ENCODE assay signal across 20 cellular contexts in the genomic region with DNA sequence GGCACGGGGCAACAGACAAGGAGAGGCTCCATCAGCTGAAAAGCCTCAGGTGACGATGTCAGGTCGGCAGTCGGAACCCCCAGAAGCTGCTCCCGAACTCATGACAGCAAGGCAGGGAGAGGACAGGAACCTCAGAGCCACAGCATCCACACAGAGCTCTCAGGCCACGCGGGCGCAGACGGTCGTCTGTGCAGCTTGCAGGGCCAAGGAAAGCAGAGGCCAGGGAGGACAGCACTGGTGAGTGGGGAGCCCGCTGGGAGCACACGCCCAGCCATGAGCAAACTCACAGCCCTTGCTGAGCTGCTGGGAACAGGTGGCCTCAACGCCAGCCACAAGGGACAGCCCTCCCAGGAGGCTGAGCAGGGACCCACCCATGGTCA.
DNase-seq lines count a peak whose midpoint lies in the region; ATAC-seq and TF ChIP-seq lines count a peak whose summit lies in the region.
"Had no signal": no experiment of that assay in that cellular context is flagged by ENCODE, and none has a peak within 500 bp of the region (broad histone marks: within the 10 kb centered on the region; RNA-seq: fewer than 3 reads in every experiment).

No MANE protein-coding gene starts in this region.

- H3K4me3 ChIP-seq in hepatocyte (no peak overlapping the region), mammary epithelial cell (replicated peaks in 1 of 3; ENCODE audit: insufficient read depth in 1 of 3, low read depth in 2 of 3, low read length in 3 of 3) (no peak overlapping the region)

- H3K27me3 Mint-ChIP-seq in T-helper 1 cell treated with Interleukin-12 subunit alpha and Interleukin-12 subunit beta and Interleukin-4 antibody, amounts not matched to agents 30 μg/mL and 1 μg/mL, for 36 hours (ENCODE audit: low read depth) = no peaks in the 10 kb centered on the region
- no peaks in the 10 kb centered on the region for H3K27me3 Mint-ChIP-seq in T-helper 17 cell
- H3K27me3 Mint-ChIP-seq in stimulated activated naive B cell treated with anti-CD40 and anti-IgM and Interleukin-4, amounts not matched to agents 10 μg/mL and 1 μg/mL and 100 μg/mL, for 72 hours = no peaks in the 10 kb centered on the region
- H3K27me3 Mint-ChIP-seq in MCF 10A (ENCODE audit: insufficient read depth, unreplicated experiment) = no peaks in the 10 kb centered on the region
- H3K27me3 Mint-ChIP-seq: CD4-positive, CD25-positive, alpha-beta regulatory T cell had no signal

- H3K27me3 ChIP-seq in hepatocyte = no peaks in the 10 kb centered on the region
- H3K27me3 ChIP-seq in mammary epithelial cell (ENCODE audit: insufficient read depth, low read length) = no peaks in the 10 kb centered on the region

- no peak overlapping the region for H3K4me3 Mint-ChIP-seq in T-helper 1 cell treated with Interleukin-12 subunit alpha and Interleukin-12 subunit beta and Interleukin-4 antibody, amounts not matched to agents 30 μg/mL and 1 μg/mL, for 36 hours
- H3K4me3 Mint-ChIP-seq in T-helper 17 cell (no peak overlapping the region), MCF 10A (ENCODE audit: unreplicated experiment) (no peak overlapping the region)
- H3K4me3 Mint-ChIP-seq in stimulated activated naive B cell treated with anti-CD40 and anti-IgM and Interleukin-4, amounts not matched to agents 10 μg/mL and 1 μg/mL and 100 μg/mL, for 72 hours = no peak overlapping the region
- H3K4me3 Mint-ChIP-seq: CD4-positive, CD25-positive, alpha-beta regulatory T cell had no signal

- no peak for TF ChIP-seq CTCF in hepatocyte (IDR thresholded peaks at IDR 0.05; ENCODE audit: poor library complexity)
- no peak for TF ChIP-seq CTCF in MCF 10A (IDR thresholded peaks at IDR 0.05; ENCODE audit: unreplicated experiment)
- no peak for TF ChIP-seq CTCF in mammary epithelial cell (conservative IDR thresholded peaks at IDR 0.05 in 1 of 2, IDR thresholded peaks at IDR 0.05 in 1 of 2; ENCODE audit: extremely low read depth in 1 of 2, insufficient read depth in 1 of 2, low read depth in 1 of 2, low read length in 2 of 2)

- ATAC-seq in T-helper 17 cell = no peak
- no peak for ATAC-seq in stimulated activated naive B cell treated with anti-CD40 and anti-IgM and Interleukin-4, amounts not matched to agents 10 μg/mL and 1 μg/mL and 100 μg/mL, for 72 hours (replicated peaks)

- 95% methylated on average over 13 of the region's 13 CpGs for WGBS in hepatocyte (ENCODE audit: low lambda C conversion rate, missing lambda C conversion rate)
- WGBS in mammary epithelial cell (ENCODE audit: low coverage, missing lambda C conversion rate) = 100% methylated on average over 3 of the region's 13 CpGs

- no peak overlapping the region for H3K9ac ChIP-seq in mammary epithelial cell (ENCODE audit: insufficient read depth, low read length)

- BruUV-seq in MCF 10A (replicated peaks; lab: Mats Ljungman, UMichigan) = no TSS peak
- no TSS peak for BruUV-seq in mammary epithelial cell (replicated peaks; lab: Mats Ljungman, UMichigan)

- in situ Hi-C loops in mammary epithelial cell (cut with MboI; ENCODE audit: low sequenced_read_pairs in 2 of 2) = no loop called here

- no peaks in the 10 kb centered on the region for H4K20me1 ChIP-seq in hepatocyte (ENCODE audit: insufficient read depth, poor library complexity, severe bottlenecking)
- H4K20me1 ChIP-seq in mammary epithelial cell (ENCODE audit: insufficient read depth, low read length) = no peaks in the 10 kb centered on the region

- H3K4me1 ChIP-seq in hepatocyte (ENCODE audit: insufficient read depth) (no peaks in the 10 kb centered on the region), mammary epithelial cell (ENCODE audit: insufficient read depth, low read length) (no peaks in the 10 kb centered on the region)

- peaks cover 4% of the 10 kb centered on the region for H3K36me3 Mint-ChIP-seq in T-helper 1 cell treated with Interleukin-12 subunit alpha and Interleukin-12 subunit beta and Interleukin-4 antibody, amounts not matched to agents 30 μg/mL and 1 μg/mL, for 36 hours (ENCODE audit: low read depth)
- H3K36me3 Mint-ChIP-seq in T-helper 17 cell (ENCODE audit: low read depth) (peaks cover 8% of the 10 kb centered on the region), MCF 10A (ENCODE audit: insufficient read depth, unreplicated experiment) (peaks cover 6% of the 10 kb centered on the region)
- peaks cover 32 to 52% of the 10 kb centered on the region in 2 donors for H3K36me3 Mint-ChIP-seq in stimulated activated naive B cell treated with anti-CD40 and anti-IgM and Interleukin-4, amounts not matched to agents 10 μg/mL and 1 μg/mL and 100 μg/mL, for 72 hours

- DNase-seq in T-helper 1 cell = no peak
- no peak for DNase-seq in T-helper 17 cell
- DNase-seq in hepatocyte (ENCODE audit: low spot score) = no peak
- no peak for DNase-seq in stimulated activated naive B cell treated with anti-CD40 and anti-IgM and Interleukin-4, amounts not matched to agents 10 μg/mL and 1 μg/mL and 100 μg/mL, for 72 hours
- no peak for DNase-seq in NCI-H2029 (lab: John Stamatoyannopoulos, UW)
- DNase-seq in MCF 10A (ENCODE audit: unreplicated experiment) = no peak
- DNase-seq in mammary epithelial cell = no peak
- DNase-seq: 8988T; CD4-positive, CD25-positive, alpha-beta regulatory T cell; COR-L47; GOT3; KG1; NCI-H1417; NCI-H187 treated with DMSO at 0.1 percent for 48 hours; NCI-H226; NCI-H524; PC-3; RPMI8226; SHP77 treated with DMSO at 0.1 percent for 48 hours had no signal

- no peaks in the 10 kb centered on the region for H3K9me3 Mint-ChIP-seq in T-helper 1 cell treated with Interleukin-12 subunit alpha and Interleukin-12 subunit beta and Interleukin-4 antibody, amounts not matched to agents 30 μg/mL and 1 μg/mL, for 36 hours
- H3K9me3 Mint-ChIP-seq in stimulated activated naive B cell treated with anti-CD40 and anti-IgM and Interleukin-4, amounts not matched to agents 10 μg/mL and 1 μg/mL and 100 μg/mL, for 72 hours = no peaks in the 10 kb centered on the region
- H3K9me3 Mint-ChIP-seq in MCF 10A (ENCODE audit: unreplicated experiment) = no peaks in the 10 kb centered on the region
- H3K9me3 Mint-ChIP-seq: CD4-positive, CD25-positive, alpha-beta regulatory T cell had no signal

- POLR2A ChIA-PET in MCF 10A (lab: Yijun Ruan, JAX) = no interaction called here

- H3K4me2 ChIP-seq in hepatocyte (no peak overlapping the region), mammary epithelial cell (ENCODE audit: insufficient read depth, low read depth, low read length) (no peak overlapping the region)

- no peaks in the 10 kb centered on the region for H3K36me3 ChIP-seq in hepatocyte (replicated peaks; ENCODE audit: insufficient read depth, low read depth)
- H3K36me3 ChIP-seq in mammary epithelial cell (ENCODE audit: insufficient read depth, low read length) = no peaks in the 10 kb centered on the region

- dilution Hi-C loops in mammary epithelial cell (cut with HindIII; ENCODE audit: low sequenced_read_pairs) = loop anchor here (10.0 kb wide), 2 partner anchors 69 to 101 kb away; no protein-coding TSS in a partner anchor

- H3K9me3 ChIP-seq in T-helper 17 cell (ENCODE audit: control insufficient read depth, low read length, poor library complexity, severe bottlenecking) = no peaks in the 10 kb centered on the region
- H3K9me3 ChIP-seq in hepatocyte (ENCODE audit: low read depth) = no peaks in the 10 kb centered on the region
- no peaks in the 10 kb centered on the region for H3K9me3 ChIP-seq in mammary epithelial cell (replicated peaks; ENCODE audit: insufficient read depth, low read length)

- H2AFZ ChIP-seq in hepatocyte = no peak overlapping the region
- H2AFZ ChIP-seq in mammary epithelial cell (ENCODE audit: low read depth, low read length) = no peak overlapping the region

- H3K79me2 ChIP-seq in hepatocyte = no peaks in the 10 kb centered on the region
- H3K79me2 ChIP-seq in mammary epithelial cell (ENCODE audit: insufficient read depth, low read length) = no peaks in the 10 kb centered on the region

- peak overlapping the region; percentile 60 for H3K27ac ChIP-seq in hepatocyte
- no peak overlapping the region for H3K27ac ChIP-seq in mammary epithelial cell (ENCODE audit: insufficient read depth, low read depth, low read length)

- CTCF ChIA-PET in MCF 10A (lab: Yijun Ruan, JAX) = no interaction called here
- CTCF ChIA-PET in mammary epithelial cell (lab: Charles Lee; ENCODE audit: low non-redundant PET) = no interaction called here

- H3K27ac Mint-ChIP-seq in T-helper 1 cell treated with Interleukin-12 subunit alpha and Interleukin-12 subunit beta and Interleukin-4 antibody, amounts not matched to agents 30 μg/mL and 1 μg/mL, for 36 hours = peak overlapping the region; percentile 27
- H3K27ac Mint-ChIP-seq in T-helper 17 cell (peak overlapping the region; percentile 84), MCF 10A (ENCODE audit: low read depth, unreplicated experiment) (no peak overlapping the region)
- H3K27ac Mint-ChIP-seq in stimulated activated naive B cell treated with anti-CD40 and anti-IgM and Interleukin-4, amounts not matched to agents 10 μg/mL and 1 μg/mL and 100 μg/mL, for 72 hours = peak overlapping the region; percentile 42

- intact Hi-C loops in MCF 10A (cut with micrococcal nuclease) = no loop called here
- intact Hi-C loops in mammary epithelial cell (cut with micrococcal nuclease) = no loop called here

- H3K4me1 Mint-ChIP-seq in T-helper 1 cell treated with Interleukin-12 subunit alpha and Interleukin-12 subunit beta and Interleukin-4 antibody, amounts not matched to agents 30 μg/mL and 1 μg/mL, for 36 hours (ENCODE audit: low read depth) = peaks cover 9% of the 10 kb centered on the region
- H3K4me1 Mint-ChIP-seq in T-helper 17 cell (peaks cover 11% of the 10 kb centered on the region), MCF 10A (ENCODE audit: insufficient read depth, unreplicated experiment) (no peaks in the 10 kb centered on the region)
- H3K4me1 Mint-ChIP-seq in stimulated activated naive B cell treated with anti-CD40 and anti-IgM and Interleukin-4, amounts not matched to agents 10 μg/mL and 1 μg/mL and 100 μg/mL, for 72 hours = peaks cover 38 to 60% of the 10 kb centered on the region in 2 donors

- no peaks in the 10 kb centered on the region for H3K9me2 ChIP-seq in hepatocyte (replicated peaks; ENCODE audit: insufficient read depth)
